ENCODE assay signal across 8 cellular contexts in the genomic region with DNA sequence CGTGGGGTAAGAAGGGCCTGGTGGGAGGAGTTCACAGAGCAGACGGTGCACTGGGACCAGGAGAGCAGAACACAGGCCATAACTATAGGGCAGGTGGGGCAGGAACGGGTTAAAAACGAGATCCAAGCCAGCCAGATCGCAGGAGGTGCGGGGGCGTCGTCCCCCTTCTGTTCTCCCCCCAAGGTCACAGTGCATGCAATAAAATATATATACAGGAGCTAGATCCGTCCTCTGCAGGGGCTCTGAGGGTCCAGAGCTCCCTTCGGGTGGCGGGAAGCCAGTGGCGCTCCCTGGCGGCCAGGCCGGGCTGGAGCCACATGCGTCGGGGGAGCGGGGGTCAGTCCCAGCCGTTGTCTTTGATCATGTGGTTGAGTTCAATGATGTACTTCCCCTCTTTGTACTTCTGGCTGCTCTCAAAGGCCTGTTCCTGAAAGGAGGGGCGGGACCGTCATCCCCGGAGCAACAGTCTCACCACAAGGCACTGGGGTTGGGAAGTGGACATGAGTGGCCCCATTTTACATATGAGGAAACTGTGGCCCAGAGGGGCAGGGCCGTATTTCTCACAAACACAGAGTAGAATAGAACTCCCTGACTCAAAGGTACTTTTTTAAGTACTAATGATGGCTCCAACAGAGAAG.
A peak's percentile ranks its signal among the peaks of the same experiment; 100 is the strongest.
DNase-seq lines count a peak whose midpoint lies in the region; ATAC-seq and TF ChIP-seq lines count a peak whose summit lies in the region.

No MANE protein-coding gene starts in this region.

- no peak for DNase-seq in AG09309 (ENCODE audit: low read depth)
- peak; percentile 92 for DNase-seq in NCI-H510A treated with DMSO at 0.1 percent for 48 hours (lab: John Stamatoyannopoulos, UW)
- peak; percentile 42 to 48 for DNase-seq in activated CD4-positive, alpha-beta T cell treated with anti-CD3 and anti-CD28 coated beads, Interleukin-2, amount 50 U/mL, for 24 hours (ENCODE audit: low read depth in 1 of 2, low spot score in 1 of 2)
- DNase-seq in effector memory CD4-positive, alpha-beta T cell = peak; percentile 58 to 68 (median 58)
- DNase-seq in memory B cell (ENCODE audit: low spot score in 2 of 2) = peak; percentile 80 to 84
- peak; percentile 68 to 71 for DNase-seq in stimulated activated CD8-positive, alpha-beta memory T cell treated with anti-CD3 and anti-CD28 coated beads, Interleukin-15, amount 100 ng/mL, for 48 hours (ENCODE audit: low read depth in 2 of 2)

- TF ChIP-seq POLR2A in GM18526 (IDR thresholded peaks at IDR 0.05; ENCODE audit: extremely low read depth, insufficient read length) = peak; percentile 56

- H3K36me3 ChIP-seq in effector memory CD4-positive, alpha-beta T cell (ENCODE audit: control insufficient read depth, insufficient read depth, low read length) = peaks cover 8% of the 10 kb centered on the region

- H3K4me1 Mint-ChIP-seq in memory B cell = peaks cover 27% of the 10 kb centered on the region

- H3K9me3 ChIP-seq in effector memory CD4-positive, alpha-beta T cell (ENCODE audit: control insufficient read depth, low read length) = peaks cover 8% of the 10 kb centered on the region

- peaks cover 11% of the 10 kb centered on the region for H3K36me3 Mint-ChIP-seq in memory B cell

- ATAC-seq in HG03103 (IDR thresholded peaks at IDR 0.05; ENCODE audit: low read depth, unreplicated experiment) = peak; percentile 40
- peak; percentile 67 for ATAC-seq in memory B cell (ENCODE audit: low read depth)

- H3K4me3 Mint-ChIP-seq in memory B cell = peak overlapping the region; percentile 88

- peaks cover under 1% of the 10 kb centered on the region for H3K9me3 Mint-ChIP-seq in memory B cell

- peak overlapping the region; percentile 44 for H3K4me3 ChIP-seq in AG09309 (ENCODE audit: control insufficient read depth, low read depth, low read length)
- peak overlapping the region; percentile 38 for H3K4me3 ChIP-seq in effector memory CD4-positive, alpha-beta T cell (ENCODE audit: insufficient read depth, low read depth, low read length, poor library complexity, severe bottlenecking)

- peaks cover 42% of the 10 kb centered on the region for H3K4me1 ChIP-seq in effector memory CD4-positive, alpha-beta T cell (ENCODE audit: control insufficient read depth, insufficient read depth, low read length, poor library complexity, severe bottlenecking)

- H3K27ac ChIP-seq in effector memory CD4-positive, alpha-beta T cell (ENCODE audit: insufficient read depth, low read length, poor library complexity, severe bottlenecking) = peak overlapping the region; percentile 66

- H3K27me3 Mint-ChIP-seq in memory B cell = no peaks in the 10 kb centered on the region

- H3K27me3 ChIP-seq in effector memory CD4-positive, alpha-beta T cell (replicated peaks; ENCODE audit: control insufficient read depth, insufficient read depth, low read length, poor library complexity, severe bottlenecking) = no peaks in the 10 kb centered on the region

- peak; percentile 73 for TF ChIP-seq CTCF in AG09309 (IDR thresholded peaks at IDR 0.05; ENCODE audit: control insufficient read depth, insufficient read depth, low read depth, low read length, missing control alignments)

- peak overlapping the region; percentile 89 for H3K27ac Mint-ChIP-seq in memory B cell
